In genomic region chr5:22644859-22645258, GRCh38 we compare ENCODE assay signal across 29 cellular contexts.
"Had no signal": no experiment of that assay in that cellular context is flagged by ENCODE, and none has a peak within 500 bp of the region (broad histone marks: within the 10 kb centered on the region; RNA-seq: fewer than 3 reads in every experiment).

No MANE protein-coding gene starts in this region.

- H3K79me2 ChIP-seq: parathyroid adenoma had no signal

- H3K27ac ChIP-seq: neutrophil, parathyroid adenoma, psoas muscle, skin epidermis, spleen, suprapubic skin, testis, tibial artery, transverse colon, upper lobe of right lung, uterus had no signal

- H3K9me3 ChIP-seq: neutrophil, psoas muscle, suprapubic skin, testis, tibial artery, transverse colon, upper lobe of right lung, uterus had no signal

- H3K4me1 ChIP-seq: parathyroid adenoma, psoas muscle, spleen, suprapubic skin, testis, tibial artery, transverse colon, upper lobe of right lung, uterus had no signal

- H3K9ac ChIP-seq: parathyroid adenoma had no signal

- H2AFZ ChIP-seq: parathyroid adenoma had no signal

- DNase-seq: naive thymus-derived CD8-positive, alpha-beta T cell; nephron progenitor cell; nucleus accumbens; posterior cingulate gyrus; psoas muscle; right cardiac atrium; spleen; stimulated activated CD4-positive, alpha-beta T cell treated with anti-CD3 and anti-CD28 coated beads, Interleukin-12 subunit alpha, Interleukin-12 subunit beta, amount 100 ng/mL, for 4 hours; stimulated activated CD4-positive, alpha-beta T cell treated with anti-CD3 and anti-CD28 coated beads, Interleukin-1b, Interleukin-23, amount 100 ng/mL, for 48 hours; stimulated activated CD4-positive, alpha-beta T cell treated with anti-CD3 and anti-CD28 coated beads, Interleukin-4, amount 100 ng/mL, for 1 hour; stimulated activated CD4-positive, alpha-beta T cell treated with anti-CD3 and anti-CD28 coated beads, Interleukin-4, amount 100 ng/mL, for 4 hours; stimulated activated CD8-positive, alpha-beta memory T cell treated with anti-CD3 and anti-CD28 coated beads, Interleukin-4, amount 100 ng/mL, for 48 hours; stimulated activated naive CD4-positive, alpha-beta T cell; stimulated activated naive CD8-positive, alpha-beta T cell treated with anti-CD3 and anti-CD28 coated beads, Interleukin-15, amount 100 ng/mL, for 72 hours; stimulated activated naive CD8-positive, alpha-beta T cell treated with anti-CD3 and anti-CD28 coated beads, Interleukin-15, Interleukin-2, amounts not matched to agents 100 U/mL and 50 U/mL, for 24 hours; substantia nigra; testis; tibial artery; transverse colon; upper lobe of right lung; uterus had no signal

- ATAC-seq: naive thymus-derived CD8-positive, alpha-beta T cell; natural killer cell treated with Interleukin-12 subunit alpha and Interleukin-12 subunit beta and Interleukin-15 and Interleukin-18, amount 100 ng/mL, for 72 hours; psoas muscle; right cardiac atrium; sciatic nerve; stimulated activated memory B cell treated with anti-CD40 and anti-IgM and Interleukin-4, amounts not matched to agents 10 μg/mL and 1 μg/mL and 100 μg/mL, for 72 hours; stimulated activated naive CD8-positive, alpha-beta T cell treated with anti-CD3 and anti-CD28 coated beads, Interleukin-15, amount 100 ng/mL, for 72 hours; stimulated activated naive CD8-positive, alpha-beta T cell treated with anti-CD3 and anti-CD28 coated beads, Interleukin-15, Interleukin-2, amounts not matched to agents 100 U/mL and 50 U/mL, for 24 hours; upper lobe of right lung had no signal

- H3K4me3 ChIP-seq: psoas muscle, skin epidermis, smooth muscle cell, spleen, suprapubic skin, testis, tibial artery, transverse colon, upper lobe of right lung, uterus had no signal

- H3K36me3 ChIP-seq: neutrophil, spleen, suprapubic skin, tibial artery, transverse colon, upper lobe of right lung, uterus had no signal

- H3K4me2 ChIP-seq: smooth muscle cell had no signal

- H3K27me3 ChIP-seq: neutrophil, spleen, suprapubic skin, testis, tibial artery, transverse colon, upper lobe of right lung, uterus had no signal
